24 cellular contexts compared by ENCODE assay signal in genomic region chr19:34575206-34575605, GRCh38.
DNase-seq lines count a peak whose midpoint lies in the region; FAIRE-seq and TF ChIP-seq lines count a peak whose summit lies in the region.
"Had no signal": no experiment of that assay in that cellular context is flagged by ENCODE, and none has a peak within 500 bp of the region (broad histone marks: within the 10 kb centered on the region; RNA-seq: fewer than 3 reads in every experiment).

No MANE protein-coding gene starts in this region.

- H4K8ac ChIP-seq in H1 (ENCODE audit: extremely low read depth, insufficient read depth, low read length) (peak overlapping the region; percentile 25; the same call in 1 of the 2 replicates), neuronal stem cell (ENCODE audit: low read depth, low read length) (no peak overlapping the region)

- no peaks in the 10 kb centered on the region for H3K27me3 ChIP-seq in H7 (ENCODE audit: control insufficient read depth, insufficient read depth, low read length)
- H3K27me3 ChIP-seq in H1 (replicated peaks in 1 of 4; ENCODE audit: control insufficient read depth in 3 of 4, extremely low read depth in 1 of 4, insufficient read depth in 3 of 4, low read length in 3 of 4): peaks cover 0 to 3% (median 0%) of the 10 kb centered on the region in 4 experiments; a peak in 1 of 7 replicates
- H3K27me3 ChIP-seq in neuronal stem cell (ENCODE audit: control insufficient read depth in 3 of 3, insufficient read depth in 3 of 3, low read depth in 1 of 3, low read length in 3 of 3): peaks cover 0 to 13% (median 11%) of the 10 kb centered on the region in 3 experiments
- H3K27me3 ChIP-seq: BE2C; BLaER1 treated with 17β-estradiol and CSF1 and Interleukin-3, amounts not matched to agents 10 nM and 100 nM had no signal

- H2AK5ac ChIP-seq in H1 (ENCODE audit: low read depth, low read length) (no peak overlapping the region), neuronal stem cell (ENCODE audit: low read depth, low read length) (no peak overlapping the region)

- H2BK15ac ChIP-seq in H1 (ENCODE audit: low read length): no peak overlapping the region
- no peak overlapping the region for H2BK15ac ChIP-seq in neuronal stem cell (ENCODE audit: low read length)

- TF ChIP-seq POLR2A in H1 (IDR thresholded peaks at IDR 0.05; ENCODE audit: control extremely low read depth in 1 of 2, low read depth in 2 of 2, low read length in 2 of 2): no peak

- H2BK12ac ChIP-seq in H1 (ENCODE audit: low read depth, low read length): no peak overlapping the region
- no peak overlapping the region for H2BK12ac ChIP-seq in neuronal stem cell (ENCODE audit: low read length)

- DNase-seq in H7 (peak; percentile 19), H1 (ENCODE audit: low read depth in 1 of 2, low spot score in 2 of 2) (no peak), neuronal stem cell (ENCODE audit: low spot score) (no peak), ecto neural progenitor cell (ENCODE audit: low spot score) (no peak), NCI-H128 (lab: John Stamatoyannopoulos, UW; ENCODE audit: unreplicated experiment) (no peak)
- no peak for DNase-seq in stimulated activated CD4-positive, alpha-beta T cell treated with anti-CD3 and anti-CD28 coated beads, Interleukin-2, amount 100 ng/mL, for 48 hours
- DNase-seq: 8988T; ACHN; AML-193; BE2C; CD4-positive, alpha-beta T cell; CD8-positive, alpha-beta memory T cell; DMS 273 treated with DMSO at 0.1 percent for 48 hours; DMS79; EL; GDM1; GM23248; HFFc6 had no signal

- no peak for TF ChIP-seq EP300 in H1 (IDR thresholded peaks at IDR 0.05; ENCODE audit: borderline replicate concordance in 1 of 2, low read depth in 2 of 2, low read length in 2 of 2)

- H3K79me2 ChIP-seq in H1 (ENCODE audit: control insufficient read depth in 1 of 2, insufficient read depth in 2 of 2, low read length in 2 of 2): no peaks in the 10 kb centered on the region

- no peak overlapping the region for H3K56ac ChIP-seq in H1 (replicated peaks; ENCODE audit: insufficient read length, low read depth, low read length)

- H4K20me1 ChIP-seq in H1 (replicated peaks in 1 of 2; ENCODE audit: control insufficient read depth in 1 of 2, insufficient read depth in 2 of 2, low read length in 2 of 2): no peaks in the 10 kb centered on the region
- H4K20me1 ChIP-seq: BLaER1 treated with 17β-estradiol and CSF1 and Interleukin-3, amounts not matched to agents 10 nM and 100 nM had no signal

- H3K4me3 ChIP-seq in H7 (ENCODE audit: insufficient read depth, low read depth, low read length) (no peak overlapping the region), H1 (ENCODE audit: extremely low read depth in 1 of 4, insufficient read depth in 2 of 4, low read depth in 3 of 4, low read length in 4 of 4) (no peak overlapping the region), neuronal stem cell (ENCODE audit: low read length in 2 of 2) (no peak overlapping the region)
- H3K4me3 ChIP-seq: A549; BLaER1 treated with 17β-estradiol and CSF1 and Interleukin-3, amounts not matched to agents 10 nM and 100 nM; GM12878; GM23248; HAP-1 had no signal

- CTCF ChIA-PET in H1 (lab: Charles Lee; ENCODE audit: partially characterized antibody): interaction anchor here (0.8 kb wide), 1 partner anchor 88 kb away, joined by 3 read pairs; no protein-coding TSS in a partner anchor

- H3K18ac ChIP-seq in H1 (ENCODE audit: extremely low read depth, low read length): no peak overlapping the region
- H3K18ac ChIP-seq in neuronal stem cell (ENCODE audit: low read length): no peak overlapping the region

- no peak overlapping the region for H2BK20ac ChIP-seq in H1 (ENCODE audit: low read length)

- POLR2A ChIA-PET in H1 (lab: Charles Lee; ENCODE audit: partially characterized antibody): interaction anchor here (0.7 kb wide), 1 partner anchor 93 kb away, joined by 3 read pairs; no protein-coding TSS in a partner anchor

- no peak overlapping the region for H4K5ac ChIP-seq in H1 (ENCODE audit: insufficient read length, low read depth, low read length)

- H3K23me2 ChIP-seq in H1 (ENCODE audit: low read depth, low read length): no peaks in the 10 kb centered on the region; the same call in 1 of the 2 replicates

- H3K36me3 ChIP-seq in H7 (replicated peaks; ENCODE audit: control insufficient read depth, insufficient read depth, low read length) (no peaks in the 10 kb centered on the region), H1 (ENCODE audit: control insufficient read depth in 2 of 4, insufficient read depth in 4 of 4, low read length in 3 of 4) (no peaks in the 10 kb centered on the region), neuronal stem cell (replicated peaks in 1 of 2; ENCODE audit: control insufficient read depth in 2 of 2, insufficient read depth in 2 of 2, low read length in 2 of 2) (no peaks in the 10 kb centered on the region)
- H3K36me3 ChIP-seq: BE2C; BLaER1 treated with 17β-estradiol and CSF1 and Interleukin-3, amounts not matched to agents 10 nM and 100 nM; HAP-1 had no signal

- no peak overlapping the region for H2AFZ ChIP-seq in H1 (ENCODE audit: low read length)
- H2AFZ ChIP-seq in neuronal stem cell (ENCODE audit: low read length): no peak overlapping the region
- H2AFZ ChIP-seq: GM23248 had no signal

- no peak overlapping the region for H3K23ac ChIP-seq in H1 (ENCODE audit: insufficient read length)
- no peak overlapping the region for H3K23ac ChIP-seq in neuronal stem cell (ENCODE audit: low read depth, low read length, poor library complexity)

- WGBS in H1 (ENCODE audit: extremely low coverage in 1 of 2, insufficient coverage in 1 of 2, insufficient read length in 1 of 2, insufficient replicate concordance in 2 of 2, low coverage in 1 of 2, low lambda C conversion rate in 2 of 2, missing lambda C conversion rate in 1 of 2), 2 experiments: 87% methylated on average over 15 of the region's 20 CpGs; no CpG with 5 or more reads in 1 of the 2 experiments
- WGBS in neuronal stem cell (ENCODE audit: extremely low coverage in 2 of 2, insufficient read length in 2 of 2, insufficient replicate concordance in 1 of 2), 2 donors: no CpG with 5 or more reads among the region's 20 CpGs

- peaks cover 34 to 66% of the 10 kb centered on the region in 2 experiments for H3K9me3 ChIP-seq in H1 (ENCODE audit: insufficient read depth in 2 of 2, low read depth in 1 of 2, low read length in 1 of 2)
- H3K9me3 ChIP-seq in neuronal stem cell (replicated peaks in 1 of 2; ENCODE audit: control insufficient read depth in 2 of 2, insufficient read depth in 1 of 2, low read depth in 1 of 2, low read length in 2 of 2): peaks cover 0 to 4% of the 10 kb centered on the region in 2 donors
- H3K9me3 ChIP-seq: BE2C, HAP-1 had no signal

- no peak for FAIRE-seq in H1 (lab: Jason Lieb, UNC)
- FAIRE-seq: D721Med, GM12878, GM19239 had no signal

- H3K27ac ChIP-seq in H1 (ENCODE audit: low read depth, low read length): no peak overlapping the region
- H3K27ac ChIP-seq in neuronal stem cell (replicated peaks; ENCODE audit: low read length): no peak overlapping the region
- H3K27ac ChIP-seq: A549; BLaER1 treated with 17β-estradiol and CSF1 and Interleukin-3, amounts not matched to agents 10 nM and 100 nM; GM23248 had no signal

- H3K4me2 ChIP-seq in H1 (ENCODE audit: insufficient read depth in 1 of 2, low read depth in 2 of 2, low read length in 2 of 2): no peak overlapping the region
- H3K4me2 ChIP-seq in neuronal stem cell (ENCODE audit: insufficient read depth, low read length, poor library complexity, severe bottlenecking): no peak overlapping the region
- H3K4me2 ChIP-seq: A549; BLaER1 treated with 17β-estradiol and CSF1 and Interleukin-3, amounts not matched to agents 10 nM and 100 nM had no signal

- H3K4ac ChIP-seq in H1 (replicated peaks; ENCODE audit: insufficient read length, low read depth, low read length) (no peak overlapping the region), neuronal stem cell (ENCODE audit: low read length) (no peak overlapping the region)

- no peak overlapping the region for H3K9ac ChIP-seq in H1 (replicated peaks in 1 of 4; ENCODE audit: extremely low read depth in 1 of 4, low read depth in 3 of 4, low read length in 3 of 4)
- no peak overlapping the region for H3K9ac ChIP-seq in neuronal stem cell (ENCODE audit: low read depth, low read length, poor library complexity)
- H3K9ac ChIP-seq: BLaER1 treated with 17β-estradiol and CSF1 and Interleukin-3, amounts not matched to agents 10 nM and 100 nM; GM23248 had no signal

- no peaks in the 10 kb centered on the region for H3K79me1 ChIP-seq in H1 (ENCODE audit: low read depth, low read length)
- no peaks in the 10 kb centered on the region for H3K79me1 ChIP-seq in neuronal stem cell (ENCODE audit: low read depth, low read length)

- H4K91ac ChIP-seq in H1 (replicated peaks; ENCODE audit: insufficient read length, low read length) (no peak overlapping the region), neuronal stem cell (ENCODE audit: low read depth, low read length, poor library complexity) (no peak overlapping the region)

- H2BK5ac ChIP-seq in H1 (ENCODE audit: low read depth, low read length) (no peak overlapping the region; the same call in 1 of the 2 replicates), neuronal stem cell (ENCODE audit: low read length) (no peak overlapping the region)

- H2BK120ac ChIP-seq in H1 (replicated peaks; ENCODE audit: low read depth, low read length) (no peak overlapping the region), neuronal stem cell (ENCODE audit: low read depth, low read length) (no peak overlapping the region)

- H3K14ac ChIP-seq in H1 (ENCODE audit: insufficient read length) (no peak overlapping the region), neuronal stem cell (ENCODE audit: low read length) (peak overlapping the region; percentile 31)

- H3K4me1 ChIP-seq in H1 (replicated peaks in 1 of 4; ENCODE audit: control insufficient read depth in 3 of 4, insufficient read depth in 4 of 4, low read length in 3 of 4) (peaks cover 0 to 5% (median 0%) of the 10 kb centered on the region in 4 experiments; a peak in 1 of 7 replicates), neuronal stem cell (ENCODE audit: control insufficient read depth in 2 of 2, insufficient read depth in 1 of 2, low read depth in 1 of 2, low read length in 2 of 2) (no peaks in the 10 kb centered on the region)
- H3K4me1 ChIP-seq: A549, BE2C, HAP-1 had no signal

- TF ChIP-seq CTCF in H1 (IDR thresholded peaks at IDR 0.05; ENCODE audit: control extremely low read depth in 1 of 3, insufficient read depth in 1 of 3, low read depth in 1 of 3, low read length in 3 of 3): no peak

- no peak for TF ChIP-seq RAD21 in H1 (IDR thresholded peaks at IDR 0.05 in 1 of 2, conservative IDR thresholded peaks at IDR 0.05 in 1 of 2; ENCODE audit: low read depth in 2 of 2, low read length in 2 of 2)

TF ChIP-seq in H1, 55 proteins besides CTCF, POLR2A, EP300 and RAD21 (continues in another document):
- TF ChIP-seq FOSL1 (IDR thresholded peaks at IDR 0.05; ENCODE audit: insufficient read depth, low read depth, low read length) (no peak), CBX8 (IDR thresholded peaks at IDR 0.05; ENCODE audit: borderline replicate concordance, low read depth, low read length) (no peak)
